In the genomic region with DNA sequence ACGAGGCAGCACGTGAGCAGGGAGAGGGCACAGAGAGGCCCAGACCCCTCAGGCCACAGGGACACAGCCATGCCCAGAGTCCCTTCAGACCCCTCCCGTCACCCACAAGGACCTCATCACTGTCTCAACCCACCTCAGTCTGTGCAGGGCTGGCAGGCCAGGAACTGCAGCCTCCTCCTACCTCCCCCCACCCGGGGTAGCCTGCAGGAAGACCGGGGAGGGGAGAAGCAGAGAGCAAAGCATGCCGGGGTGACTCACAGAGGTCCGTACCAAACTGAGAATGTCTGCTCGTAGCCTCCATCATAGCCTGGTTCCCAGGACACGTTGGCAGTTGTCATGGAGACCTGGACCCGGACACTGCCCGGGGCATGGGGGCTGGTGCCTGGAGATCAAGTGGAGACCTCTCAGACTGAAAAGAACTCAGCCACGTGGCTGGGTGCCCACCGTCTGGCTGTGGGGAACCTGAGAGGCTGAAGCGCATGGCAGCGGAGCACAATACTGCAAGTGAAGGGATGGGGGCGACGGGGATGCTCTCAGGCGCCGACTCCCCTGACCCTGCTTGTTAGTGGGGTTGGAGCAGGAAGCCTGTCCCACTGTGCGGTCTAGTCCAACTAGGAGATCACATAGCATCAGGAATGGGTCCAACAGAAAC, we compare ENCODE assay signal across 20 cellular contexts. TPM values are rescaled to one million over a fixed set of nuclear protein-coding genes. Genes with fewer than 3 reads are reported as not detected.
A peak's percentile ranks its signal among the peaks of the same experiment; 100 is the strongest.
DNase-seq lines count a peak whose midpoint lies in the region; ATAC-seq lines count a peak whose summit lies in the region.
"Had no signal": no experiment of that assay in that cellular context is flagged by ENCODE, and none has a peak within 500 bp of the region (broad histone marks: within the 10 kb centered on the region; RNA-seq: fewer than 3 reads in every experiment).

No MANE protein-coding gene starts in this region.

- H3K9me3 ChIP-seq in neuronal stem cell (replicated peaks in 1 of 2; ENCODE audit: control insufficient read depth in 2 of 2, insufficient read depth in 1 of 2, low read depth in 1 of 2, low read length in 2 of 2) = no peaks in the 10 kb centered on the region
- H3K9me3 ChIP-seq: transverse colon had no signal

- DNase-seq in activated CD8-positive, alpha-beta memory T cell treated with anti-CD3 and anti-CD28 coated beads, Interleukin-2, amount 10 ng/mL, durations not matched to agents 7 days and 5 days = no peak
- no peak for DNase-seq in activated CD8-positive, alpha-beta memory T cell treated with anti-CD3 and anti-CD28 coated beads, Interleukin-2, amount 50 U/mL, for 4 hours
- DNase-seq in H7 = peak; percentile 48
- DNase-seq in neuronal stem cell (ENCODE audit: low spot score) = no peak
- DNase-seq in NCI-H345 treated with DMSO at 0.1 percent for 48 hours (lab: John Stamatoyannopoulos, UW; ENCODE audit: unreplicated experiment) = no peak
- DNase-seq: activated gamma-delta T cell treated with Interleukin-2 at 50 U/mL for 16 hours; foreskin keratinocyte; left cardiac atrium; NCI-H1436 treated with DMSO at 0.1 percent for 48 hours; NCI-H2171 treated with DMSO at 0.1 percent for 48 hours; PC-9; stimulated activated CD4-positive, alpha-beta T cell treated with anti-CD3 and anti-CD28 coated beads, Interleukin-12 subunit alpha, Interleukin-12 subunit beta, amount 100 ng/mL, for 4 hours; transverse colon had no signal

- no peak overlapping the region for H2BK5ac ChIP-seq in neuronal stem cell (ENCODE audit: low read length)

- H3K9ac ChIP-seq in neuronal stem cell (ENCODE audit: low read depth, low read length, poor library complexity) = no peak overlapping the region

- CTCF ChIA-PET in activated CD8-positive, alpha-beta memory T cell treated with anti-CD3 and anti-CD28 coated beads, Interleukin-2, amount 10 ng/mL, durations not matched to agents 7 days and 5 days (lab: Charles Lee) = no interaction called here

- ATAC-seq in activated CD8-positive, alpha-beta memory T cell treated with anti-CD3 and anti-CD28 coated beads, Interleukin-2, amount 10 ng/mL, durations not matched to agents 7 days and 5 days = no peak
- ATAC-seq in activated T-helper 17 cell treated with anti-CD3 and anti-CD28 coated beads, Interleukin-2, amount 50 U/mL, for 72 hours (replicated peaks) = peak; percentile 28
- no peak for ATAC-seq in HG03045 (IDR thresholded peaks at IDR 0.05; ENCODE audit: unreplicated experiment)
- ATAC-seq in HG03108 (IDR thresholded peaks at IDR 0.05; ENCODE audit: unreplicated experiment) = no peak
- ATAC-seq: foreskin keratinocyte; stimulated activated memory B cell treated with anti-CD40 and anti-IgM and Interleukin-4, amounts not matched to agents 10 μg/mL and 1 μg/mL and 100 μg/mL, for 72 hours had no signal

- H3K4me2 ChIP-seq in neuronal stem cell (ENCODE audit: insufficient read depth, low read length, poor library complexity, severe bottlenecking) = no peak overlapping the region
- H3K4me2 ChIP-seq: PC-9 had no signal

- H2AK5ac ChIP-seq in neuronal stem cell (ENCODE audit: low read depth, low read length) = no peak overlapping the region

- no peak overlapping the region for H4K8ac ChIP-seq in neuronal stem cell (ENCODE audit: low read depth, low read length)

- H3K36me3 Mint-ChIP-seq in activated CD8-positive, alpha-beta memory T cell treated with anti-CD3 and anti-CD28 coated beads, Interleukin-2, amount 10 ng/mL, durations not matched to agents 7 days and 5 days = peaks cover 24% of the 10 kb centered on the region
- peaks cover 90% of the 10 kb centered on the region for H3K36me3 Mint-ChIP-seq in activated T-helper 17 cell treated with anti-CD3 and anti-CD28 coated beads, Interleukin-2, amount 50 U/mL, for 72 hours (ENCODE audit: low read depth)
- H3K36me3 Mint-ChIP-seq: mesothelial cell of epicardium; stimulated activated memory B cell treated with anti-CD40 and anti-IgM and Interleukin-4, amounts not matched to agents 10 μg/mL and 1 μg/mL and 100 μg/mL, for 72 hours had no signal

- H3K18ac ChIP-seq in neuronal stem cell (ENCODE audit: low read length) = no peak overlapping the region

- no peak overlapping the region for H2BK12ac ChIP-seq in neuronal stem cell (ENCODE audit: low read length)

- H3K27ac ChIP-seq in neuronal stem cell (replicated peaks; ENCODE audit: low read length) = no peak overlapping the region
- H3K27ac ChIP-seq: coronary artery, foreskin keratinocyte, PC-9, transverse colon had no signal

- H4K91ac ChIP-seq in neuronal stem cell (ENCODE audit: low read depth, low read length, poor library complexity) = no peak overlapping the region

- H3K14ac ChIP-seq in neuronal stem cell (ENCODE audit: low read length) = no peak overlapping the region

- H2AFZ ChIP-seq in neuronal stem cell (ENCODE audit: low read length) = no peak overlapping the region
- H2AFZ ChIP-seq: PC-9 had no signal

- H3K23ac ChIP-seq in neuronal stem cell (ENCODE audit: low read depth, low read length, poor library complexity) = peak overlapping the region; percentile 32

- H3K4me3 ChIP-seq in H7 (ENCODE audit: insufficient read depth, low read depth, low read length) (no peak overlapping the region), neuronal stem cell (ENCODE audit: low read length in 2 of 2) (peak overlapping the region in 1 of 2 donors; percentile 19)
- H3K4me3 ChIP-seq: coronary artery, PC-9, transverse colon had no signal

- H3K36me3 ChIP-seq in H7 (replicated peaks; ENCODE audit: control insufficient read depth, insufficient read depth, low read length) = peaks cover 9% of the 10 kb centered on the region
- H3K36me3 ChIP-seq in neuronal stem cell (replicated peaks in 1 of 2; ENCODE audit: control insufficient read depth in 2 of 2, insufficient read depth in 2 of 2, low read length in 2 of 2) = peaks cover 5 to 21% of the 10 kb centered on the region in 2 donors
- H3K36me3 ChIP-seq: transverse colon had no signal

- no peak overlapping the region for H3K4me3 Mint-ChIP-seq in activated CD8-positive, alpha-beta memory T cell treated with anti-CD3 and anti-CD28 coated beads, Interleukin-2, amount 10 ng/mL, durations not matched to agents 7 days and 5 days
- peak overlapping the region; percentile 87 for H3K4me3 Mint-ChIP-seq in activated T-helper 17 cell treated with anti-CD3 and anti-CD28 coated beads, Interleukin-2, amount 50 U/mL, for 72 hours
- H3K4me3 Mint-ChIP-seq: brain; mesothelial cell of epicardium; stimulated activated memory B cell treated with anti-CD40 and anti-IgM and Interleukin-4, amounts not matched to agents 10 μg/mL and 1 μg/mL and 100 μg/mL, for 72 hours had no signal

- no CpG with 5 or more reads among the region's 20 CpGs for WGBS in neuronal stem cell (ENCODE audit: extremely low coverage in 2 of 2, insufficient read length in 2 of 2, insufficient replicate concordance in 1 of 2), 2 donors

- no peak overlapping the region for H3K4ac ChIP-seq in neuronal stem cell (ENCODE audit: low read length)

- H3K4me1 Mint-ChIP-seq in activated CD8-positive, alpha-beta memory T cell treated with anti-CD3 and anti-CD28 coated beads, Interleukin-2, amount 10 ng/mL, durations not matched to agents 7 days and 5 days = peaks cover 30% of the 10 kb centered on the region
- peaks cover 27% of the 10 kb centered on the region for H3K4me1 Mint-ChIP-seq in activated T-helper 17 cell treated with anti-CD3 and anti-CD28 coated beads, Interleukin-2, amount 50 U/mL, for 72 hours

- peaks cover 3 to 7% of the 10 kb centered on the region in 2 donors for H3K4me1 ChIP-seq in neuronal stem cell (ENCODE audit: control insufficient read depth in 2 of 2, insufficient read depth in 1 of 2, low read depth in 1 of 2, low read length in 2 of 2)

- H3K9me3 Mint-ChIP-seq in activated CD8-positive, alpha-beta memory T cell treated with anti-CD3 and anti-CD28 coated beads, Interleukin-2, amount 10 ng/mL, durations not matched to agents 7 days and 5 days (ENCODE audit: low read depth) = no peaks in the 10 kb centered on the region
- no peaks in the 10 kb centered on the region for H3K9me3 Mint-ChIP-seq in activated T-helper 17 cell treated with anti-CD3 and anti-CD28 coated beads, Interleukin-2, amount 50 U/mL, for 72 hours
- H3K9me3 Mint-ChIP-seq: brain; mesothelial cell of epicardium; stimulated activated memory B cell treated with anti-CD40 and anti-IgM and Interleukin-4, amounts not matched to agents 10 μg/mL and 1 μg/mL and 100 μg/mL, for 72 hours had no signal

- H2BK120ac ChIP-seq in neuronal stem cell (ENCODE audit: low read depth, low read length) = no peak overlapping the region

- no peaks in the 10 kb centered on the region for H3K27me3 ChIP-seq in H7 (ENCODE audit: control insufficient read depth, insufficient read depth, low read length)
- H3K27me3 ChIP-seq in neuronal stem cell (ENCODE audit: control insufficient read depth in 3 of 3, insufficient read depth in 3 of 3, low read depth in 1 of 3, low read length in 3 of 3) = no peaks in the 10 kb centered on the region
- H3K27me3 ChIP-seq: foreskin keratinocyte, transverse colon had no signal

- H2BK15ac ChIP-seq in neuronal stem cell (ENCODE audit: low read length) = no peak overlapping the region

- no peaks in the 10 kb centered on the region for H3K79me1 ChIP-seq in neuronal stem cell (ENCODE audit: low read depth, low read length)

- peak overlapping the region; percentile 78 for H3K27ac Mint-ChIP-seq in activated CD8-positive, alpha-beta memory T cell treated with anti-CD3 and anti-CD28 coated beads, Interleukin-2, amount 10 ng/mL, durations not matched to agents 7 days and 5 days
- peak overlapping the region; percentile 99 for H3K27ac Mint-ChIP-seq in activated T-helper 17 cell treated with anti-CD3 and anti-CD28 coated beads, Interleukin-2, amount 50 U/mL, for 72 hours
- H3K27ac Mint-ChIP-seq: mesothelial cell of epicardium; stimulated activated memory B cell treated with anti-CD40 and anti-IgM and Interleukin-4, amounts not matched to agents 10 μg/mL and 1 μg/mL and 100 μg/mL, for 72 hours had no signal

- no peaks in the 10 kb centered on the region for H3K27me3 Mint-ChIP-seq in activated CD8-positive, alpha-beta memory T cell treated with anti-CD3 and anti-CD28 coated beads, Interleukin-2, amount 10 ng/mL, durations not matched to agents 7 days and 5 days
- H3K27me3 Mint-ChIP-seq in activated T-helper 17 cell treated with anti-CD3 and anti-CD28 coated beads, Interleukin-2, amount 50 U/mL, for 72 hours = no peaks in the 10 kb centered on the region
- H3K27me3 Mint-ChIP-seq: brain had no signal

RNA-seq across cellular contexts. Expression of gene IGSF9B, which starts 27.2 kb away (rescaled TPM):
- total RNA-seq in activated CD8-positive, alpha-beta memory T cell treated with anti-CD3 and anti-CD28 coated beads, Interleukin-2, amount 10 ng/mL, durations not matched to agents 7 days and 5 days = 10 to 100 TPM; 19.6 to 34.5 TPM
- total RNA-seq in H7 (2014; rRNA removed; shearing (Covaris generic)) = 6.1 and 12.4 TPM in 2 replicates
- 100 to 1,000 TPM in 1 of 2 donors, 10 to 100 TPM in 1; 25.4 to 279 TPM for total RNA-seq in activated T-helper 17 cell treated with anti-CD3 and anti-CD28 coated beads, Interleukin-2, amount 50 U/mL, for 72 hours
- polyA plus RNA-seq in neuronal stem cell (2013, experiment 1 of 2) = 3.9 TPM
- 3.8 TPM for polyA plus RNA-seq in neuronal stem cell (2013, experiment 2 of 2)
- total RNA-seq: PC-9 had no signal
